8 cellular contexts compared by ENCODE assay signal in the genomic region with DNA sequence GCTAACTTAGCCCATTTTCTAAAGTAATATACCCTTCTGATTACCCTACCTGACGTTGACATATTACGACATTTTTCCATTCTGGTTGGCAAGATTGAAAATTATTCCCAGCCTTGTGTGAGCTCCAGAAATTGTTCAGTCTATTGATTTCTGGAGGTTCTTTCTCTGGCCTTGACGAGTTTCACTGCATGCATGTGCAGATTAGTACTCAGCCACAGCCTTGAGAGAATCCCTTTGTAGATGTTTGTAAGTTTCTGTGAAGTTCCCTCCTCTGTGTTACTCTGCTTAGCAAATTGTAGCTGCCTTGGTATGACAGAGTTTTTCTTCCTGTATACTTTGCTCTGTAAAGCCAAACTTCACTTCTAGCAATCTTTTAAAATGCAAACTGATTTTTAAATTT. TPM values are rescaled to one million over a fixed set of nuclear protein-coding genes. Genes with fewer than 3 reads are reported as not detected.
"Had no signal": no experiment of that assay in that cellular context is flagged by ENCODE, and none has a peak within 500 bp of the region (broad histone marks: within the 10 kb centered on the region; RNA-seq: fewer than 3 reads in every experiment).

No MANE protein-coding gene starts in this region.

- H2AFZ ChIP-seq: GM23248 had no signal

- DNase-seq: GM23248, GOT3, H7, HFFc6, KG1 had no signal

- H3K9ac ChIP-seq: GM23248 had no signal

- ATAC-seq: HCT116 had no signal

- H3K4me1 ChIP-seq: HAP-1 had no signal

- H3K4me3 ChIP-seq: GM23248, HAP-1 had no signal

- H3K27ac ChIP-seq: GM23248 had no signal

- H3K9me3 ChIP-seq: HAP-1 had no signal

- H3K36me3 ChIP-seq: HAP-1 had no signal

- FAIRE-seq: HTR-8/SVneo had no signal

RNA-seq across cellular contexts. Expression of gene PATL2, which starts 52.7 kb away (rescaled TPM):
- total RNA-seq: GM23248 had no signal
